Comparison of ENCODE assay signal across 8 cellular contexts in genomic region chr11:47406896-47407745, GRCh38. TPM values are rescaled to one million over a fixed set of nuclear protein-coding genes. Genes with fewer than 3 reads are reported as not detected.
DNase-seq lines count a peak whose midpoint lies in the region; ATAC-seq and TF ChIP-seq lines count a peak whose summit lies in the region.

No MANE protein-coding gene starts in this region.

- peaks cover 0 to 18% (median 15%) of the 10 kb centered on the region in 4 donors for H3K4me1 ChIP-seq in liver (ENCODE audit: control insufficient read depth in 4 of 4, insufficient read depth in 4 of 4, low read length in 3 of 4)

- peak overlapping the region; percentile 55 to 88 (median 86) for H3K4me3 ChIP-seq in liver (ENCODE audit: low read depth in 1 of 3, low read length in 3 of 3)

- H3K4me1 Mint-ChIP-seq in activated naive CD4-positive, alpha-beta T cell treated with anti-CD3 and anti-CD28 coated beads, Interleukin-2, amount 50 U/mL, for 24 hours, result peaks cover 17% of the 10 kb centered on the region
- peaks cover 4% of the 10 kb centered on the region for H3K4me1 Mint-ChIP-seq in type B pancreatic cell (ENCODE audit: unreplicated experiment)

- 67% methylated on average over 12 of the region's 12 CpGs for WGBS in liver

- peak overlapping the region; percentile 91 for H3K4me3 Mint-ChIP-seq in activated naive CD4-positive, alpha-beta T cell treated with anti-CD3 and anti-CD28 coated beads, Interleukin-2, amount 50 U/mL, for 24 hours
- H3K4me3 Mint-ChIP-seq in type B pancreatic cell, result peak overlapping the region; percentile 93

- H3K27ac Mint-ChIP-seq in activated naive CD4-positive, alpha-beta T cell treated with anti-CD3 and anti-CD28 coated beads, Interleukin-2, amount 50 U/mL, for 24 hours, result peak overlapping the region; percentile 94
- peak overlapping the region; percentile 94 for H3K27ac Mint-ChIP-seq in type B pancreatic cell

- no peaks in the 10 kb centered on the region for H3K36me3 Mint-ChIP-seq in activated naive CD4-positive, alpha-beta T cell treated with anti-CD3 and anti-CD28 coated beads, Interleukin-2, amount 50 U/mL, for 24 hours
- H3K36me3 Mint-ChIP-seq in type B pancreatic cell, result no peaks in the 10 kb centered on the region

- no peaks in the 10 kb centered on the region for H3K9me3 ChIP-seq in liver (ENCODE audit: control insufficient read depth in 4 of 4, low read length in 3 of 4)

- TF ChIP-seq CTCF in liver (IDR thresholded peaks at IDR 0.05; ENCODE audit: low read depth, low read length, missing input control), result no peak
- peak; percentile 22 for TF ChIP-seq CTCF in type B pancreatic cell (conservative IDR thresholded peaks at IDR 0.05)

- H3K9me3 Mint-ChIP-seq in activated naive CD4-positive, alpha-beta T cell treated with anti-CD3 and anti-CD28 coated beads, Interleukin-2, amount 50 U/mL, for 24 hours, result no peaks in the 10 kb centered on the region
- H3K9me3 Mint-ChIP-seq in type B pancreatic cell, result no peaks in the 10 kb centered on the region

- H3K27me3 ChIP-seq in liver (ENCODE audit: control insufficient read depth in 4 of 4, insufficient read depth in 4 of 4, low read length in 3 of 4), result no peaks in the 10 kb centered on the region

- no peak for ATAC-seq in HG03354 (IDR thresholded peaks at IDR 0.05; ENCODE audit: poor library complexity, severe bottlenecking, unreplicated experiment)

- H3K27ac ChIP-seq in angular gyrus (ENCODE audit: low read depth, low read length) (peak overlapping the region; percentile 94), liver (ENCODE audit: low read depth in 1 of 2, low read length in 2 of 2) (peak overlapping the region; percentile 77 to 99)

- TF ChIP-seq RAD21 in liver (IDR thresholded peaks at IDR 0.05), result no peak

- H3K36me3 ChIP-seq in liver (ENCODE audit: control insufficient read depth in 4 of 4, insufficient read depth in 3 of 4, low read depth in 1 of 4, low read length in 3 of 4), result peaks cover 0 to 4% (median 1%) of the 10 kb centered on the region in 4 donors

- DNase-seq in activated naive CD4-positive, alpha-beta T cell (lab: John Stamatoyannopoulos, UW), result no peak
- no peak for DNase-seq in type B pancreatic cell (ENCODE audit: extremely low spot score, unreplicated experiment)
- no peak for DNase-seq in NCI-H510A (lab: John Stamatoyannopoulos, UW)
- DNase-seq in NCI-H187 treated with DMSO at 0.1 percent for 48 hours (lab: John Stamatoyannopoulos, UW), result no peak

- peak overlapping the region; percentile 79 to 97 for H3K9ac ChIP-seq in liver (ENCODE audit: low read depth in 1 of 2, low read length in 2 of 2)

- H3K27me3 Mint-ChIP-seq in activated naive CD4-positive, alpha-beta T cell treated with anti-CD3 and anti-CD28 coated beads, Interleukin-2, amount 50 U/mL, for 24 hours, result no peaks in the 10 kb centered on the region
- H3K27me3 Mint-ChIP-seq in type B pancreatic cell, result no peaks in the 10 kb centered on the region

TF ChIP-seq in liver, 16 proteins besides CTCF, POLR2A, EP300 and RAD21:
- TF ChIP-seq MAX (IDR thresholded peaks at IDR 0.05), result no peak
- TF ChIP-seq YY1 (IDR thresholded peaks at IDR 0.05), result no peak
- no peak for TF ChIP-seq GABPA (IDR thresholded peaks at IDR 0.05 in 1 of 2, conservative IDR thresholded peaks at IDR 0.05 in 1 of 2)
- no peak for TF ChIP-seq FOXA1 (IDR thresholded peaks at IDR 0.05)
- TF ChIP-seq EGR1 (IDR thresholded peaks at IDR 0.05; ENCODE audit: low read depth in 2 of 2), result no peak
- no peak for TF ChIP-seq JUND (IDR thresholded peaks at IDR 0.05)
- no peak for TF ChIP-seq REST (IDR thresholded peaks at IDR 0.05)
- TF ChIP-seq HNF4A (conservative IDR thresholded peaks at IDR 0.05), result no peak
- TF ChIP-seq SP1 (IDR thresholded peaks at IDR 0.05), result no peak
- no peak for TF ChIP-seq ZBTB33 (IDR thresholded peaks at IDR 0.05)
- no peak for TF ChIP-seq NR2F2 (IDR thresholded peaks at IDR 0.05)
- TF ChIP-seq ATF3 (IDR thresholded peaks at IDR 0.05), result no peak
- TF ChIP-seq TAF1 (conservative IDR thresholded peaks at IDR 0.05), result no peak

RNA-seq across cellular contexts. Expression of gene SLC39A13, which starts 1.3 kb away (rescaled TPM):
- 10 to 100 TPM in 1 of 2 donors, 1 to 10 TPM in 1; 8.2 to 13.0 TPM for total RNA-seq in liver
- polyA plus RNA-seq in liver, result 10 to 100 TPM in 1 of 2 donors, 1 to 10 TPM in 1; 8.4 to 17.5 TPM
- 28.7 and 44.8 TPM in 2 replicates for total RNA-seq in type B pancreatic cell (ENCODE audit: low replicate concordance)

RNA-seq across cellular contexts. Expression of gene PSMC3, which starts 19.1 kb away (rescaled TPM):
- 10 to 100 TPM; 58.0 to 96.6 TPM for total RNA-seq in liver
- polyA plus RNA-seq in liver, result 100 to 1,000 TPM; 110 TPM
- 104 and 141 TPM in 2 replicates for total RNA-seq in type B pancreatic cell (ENCODE audit: low replicate concordance)

RNA-seq across cellular contexts. Expression of gene SPI1, which starts 28.8 kb away (rescaled TPM):
- total RNA-seq in liver (10 to 100 TPM; 12.5 to 14.2 TPM), type B pancreatic cell (ENCODE audit: low replicate concordance) (not detected in 2 replicates)
- polyA plus RNA-seq in liver, result 10 to 100 TPM in 1 of 2 donors, 1 to 10 TPM in 1; 2.3 to 14.4 TPM

RNA-seq across cellular contexts. Expression of gene RAPSN, which starts 41.8 kb away (rescaled TPM):
- under 1 TPM in 1 of 2 donors, not detected in 1; 0.59 TPM for total RNA-seq in liver
- under 1 TPM; 0.12 to 0.28 TPM for polyA plus RNA-seq in liver
- 0.19 and 0.39 TPM in 2 replicates for total RNA-seq in type B pancreatic cell (ENCODE audit: low replicate concordance)

RNA-seq across cellular contexts. Expression of gene MYBPC3, which starts 54.6 kb away (rescaled TPM):
- under 1 TPM in 1 of 2 donors, not detected in 1; 0.25 TPM for total RNA-seq in liver
- polyA plus RNA-seq in liver, result under 1 TPM in 1 of 2 donors, not detected in 1; 0.01 TPM
- total RNA-seq in type B pancreatic cell (ENCODE audit: low replicate concordance), result 0.40 and 1.8 TPM in 2 replicates

Comparison
In these comparisons a context has a peak if more than half of its experiments do, and no peak if none do; other contexts are left out.
1. RNA of gene SPI1, which starts 28.8 kb away (total RNA-seq): 12.5 to 14.2 TPM in liver; not detected in type B pancreatic cell; every median in the first group is over 10 times any median in the second.